In genomic region chr17:33732116-33732515, GRCh38 we compare ENCODE assay signal across 16 cellular contexts.
DNase-seq lines count a peak whose midpoint lies in the region; ATAC-seq and TF ChIP-seq lines count a peak whose summit lies in the region.
"Had no signal": no experiment of that assay in that cellular context is flagged by ENCODE, and none has a peak within 500 bp of the region (broad histone marks: within the 10 kb centered on the region; RNA-seq: fewer than 3 reads in every experiment).

No MANE protein-coding gene starts in this region.

- H3K4me3 ChIP-seq in right atrium auricular region, result no peak overlapping the region
- H3K4me3 ChIP-seq: pancreas, Peyer's patch, spleen, stomach had no signal

- H3K36me3 ChIP-seq in right atrium auricular region, result no peaks in the 10 kb centered on the region
- H3K36me3 ChIP-seq: pancreas, Peyer's patch, spleen, stomach had no signal

- ATAC-seq in GM19351 (IDR thresholded peaks at IDR 0.05; ENCODE audit: unreplicated experiment) (no peak), HG02759 (IDR thresholded peaks at IDR 0.05; ENCODE audit: unreplicated experiment) (no peak), HG02870 (IDR thresholded peaks at IDR 0.05; ENCODE audit: unreplicated experiment) (no peak)
- ATAC-seq: foreskin keratinocyte, pancreas had no signal

- H3K9me3 ChIP-seq in right atrium auricular region, result no peaks in the 10 kb centered on the region
- H3K9me3 ChIP-seq: pancreas, Peyer's patch had no signal

- H3K4me1 ChIP-seq in right atrium auricular region, result no peaks in the 10 kb centered on the region
- H3K4me1 ChIP-seq: foreskin keratinocyte, pancreas, Peyer's patch, spleen, stomach had no signal

- DNase-seq in EH (ENCODE audit: low read depth) (peak; percentile 6), HT-29 (ENCODE audit: low spot score) (peak; percentile 11), SW480 (ENCODE audit: low spot score) (peak; percentile 17), kidney tubule cell (ENCODE audit: low spot score) (peak; percentile 2), right atrium auricular region (ENCODE audit: low spot score) (no peak)
- DNase-seq: activated CD8-positive, alpha-beta memory T cell treated with anti-CD3 and anti-CD28 coated beads for 24 hours; activated gamma-delta T cell treated with Interleukin-2 at 50 U/mL for 16 hours; foreskin keratinocyte; NCI-H510A; pancreas; Peyer's patch; spleen; stomach had no signal

- TF ChIP-seq CTCF in right atrium auricular region (IDR thresholded peaks at IDR 0.05), result no peak

- no peak overlapping the region for H3K27ac ChIP-seq in right atrium auricular region
- H3K27ac ChIP-seq: foreskin keratinocyte, pancreas, Peyer's patch, spleen, stomach had no signal

- H3K27me3 ChIP-seq in right atrium auricular region, result no peaks in the 10 kb centered on the region
- H3K27me3 ChIP-seq: foreskin keratinocyte, pancreas, Peyer's patch had no signal
